15 cellular contexts compared by ENCODE assay signal in genomic region chr7:36749282-36749960, GRCh38. TPM values are rescaled to one million over a fixed set of nuclear protein-coding genes. Genes with fewer than 3 reads are reported as not detected.
DNase-seq lines count a peak whose midpoint lies in the region; ATAC-seq, FAIRE-seq and TF ChIP-seq lines count a peak whose summit lies in the region.
"Had no signal": no experiment of that assay in that cellular context is flagged by ENCODE, and none has a peak within 500 bp of the region (broad histone marks: within the 10 kb centered on the region; RNA-seq: fewer than 3 reads in every experiment).

No MANE protein-coding gene starts in this region.

- H2AFZ ChIP-seq in KMS-11 (ENCODE audit: low read depth) (no peak overlapping the region), keratinocyte (ENCODE audit: control insufficient read depth, low read length) (no peak overlapping the region)

- intact Hi-C loops in stomach (cut with DNase I; ENCODE audit: low total_unique reads): no loop called here

- H3K4me2 ChIP-seq in KMS-11 (peak overlapping the region; percentile 26; the same call in 1 of the 2 replicates), keratinocyte (ENCODE audit: control insufficient read depth, extremely low read depth, insufficient read depth, low read depth, low read length) (no peak overlapping the region)

- dilution Hi-C loops in keratinocyte (cut with MboI; ENCODE audit: extremely low pct_ligation_motif_present, low sequenced_read_pairs): no loop called here

- H3K9me1 ChIP-seq in keratinocyte (ENCODE audit: control insufficient read depth, extremely low read depth, insufficient read depth, low read length): no peaks in the 10 kb centered on the region

- H3K27me3 ChIP-seq in KMS-11 (ENCODE audit: insufficient read depth, low read depth) (no peaks in the 10 kb centered on the region), keratinocyte (ENCODE audit: control insufficient read depth, extremely low read depth, insufficient read depth, low read length) (no peaks in the 10 kb centered on the region), stomach (no peaks in the 10 kb centered on the region)

- no peak for TF ChIP-seq POLR2A in stomach (IDR thresholded peaks at IDR 0.05)

- peak; percentile 86 for FAIRE-seq in keratinocyte (lab: Jason Lieb, UNC)

- TF ChIP-seq EP300 in stomach (IDR thresholded peaks at IDR 0.05): no peak

- TF ChIP-seq CTCF in KMS-11 (conservative IDR thresholded peaks at IDR 0.05; ENCODE audit: low read depth, low read length) (no peak), keratinocyte (optimal IDR thresholded peaks at IDR 0.05 in 1 of 3, IDR thresholded peaks at IDR 0.05 in 1 of 3, conservative IDR thresholded peaks at IDR 0.05 in 1 of 3; ENCODE audit: extremely low read depth in 1 of 3, insufficient read depth in 2 of 3, low read length in 3 of 3) (no peak), stomach (IDR thresholded peaks at IDR 0.05) (no peak)

- no peaks in the 10 kb centered on the region for H3K79me2 ChIP-seq in KMS-11 (ENCODE audit: insufficient read depth, low read depth)
- H3K79me2 ChIP-seq in keratinocyte (ENCODE audit: control insufficient read depth, insufficient read depth, low read length): no peaks in the 10 kb centered on the region

- H3K4me3 ChIP-seq in KMS-11 (IDR thresholded peaks at IDR 0.05; ENCODE audit: insufficient read depth, low read depth, low read length): no peak overlapping the region
- no peak overlapping the region for H3K4me3 ChIP-seq in keratinocyte (ENCODE audit: control insufficient read depth in 2 of 3, extremely low read depth in 1 of 3, insufficient read depth in 2 of 3, low read depth in 1 of 3, low read length in 3 of 3)
- no peak overlapping the region for H3K4me3 ChIP-seq in stomach

- H3K27ac ChIP-seq in KMS-11 (no peak overlapping the region), keratinocyte (ENCODE audit: control insufficient read depth, insufficient read depth, low read length) (no peak overlapping the region), stomach (no peak overlapping the region)

- H3K9ac ChIP-seq in KMS-11 (no peak overlapping the region), keratinocyte (ENCODE audit: control insufficient read depth, extremely low read depth, insufficient read depth, low read length) (no peak overlapping the region)

- no peaks in the 10 kb centered on the region for H3K36me3 ChIP-seq in KMS-11 (ENCODE audit: insufficient read depth)
- no peaks in the 10 kb centered on the region for H3K36me3 ChIP-seq in keratinocyte (ENCODE audit: control insufficient read depth in 2 of 2, extremely low read depth in 1 of 2, insufficient read depth in 2 of 2, low read length in 2 of 2)
- H3K36me3 ChIP-seq in stomach: no peaks in the 10 kb centered on the region

- 81 to 93% (median 86%) methylated on average over 2 of the region's 2 CpGs for WGBS in stomach, 5 donors

- H3K4me1 ChIP-seq in KMS-11 (ENCODE audit: low read depth, poor library complexity, severe bottlenecking) (peaks cover 26% of the 10 kb centered on the region), keratinocyte (ENCODE audit: control insufficient read depth, extremely low read depth, insufficient read depth, low read length) (peaks cover 6% of the 10 kb centered on the region), stomach (peaks cover 0 to 12% (median 6%) of the 10 kb centered on the region in 4 donors)

- no peak for ATAC-seq in HG02981 (IDR thresholded peaks at IDR 0.05; ENCODE audit: unreplicated experiment)
- ATAC-seq: activated CD8-positive, alpha-beta T cell treated with anti-CD3 and anti-CD28 coated beads for 36 hours; HCT116; left lobe of liver had no signal

- no peaks in the 10 kb centered on the region for H3K9me3 ChIP-seq in keratinocyte (ENCODE audit: control insufficient read depth, low read depth, low read length)
- H3K9me3 ChIP-seq in stomach: no peaks in the 10 kb centered on the region

- H4K20me1 ChIP-seq in KMS-11 (ENCODE audit: insufficient read depth): no peaks in the 10 kb centered on the region
- H4K20me1 ChIP-seq in keratinocyte (ENCODE audit: control insufficient read depth, extremely low read depth, insufficient read depth, low read length): no peaks in the 10 kb centered on the region

- peak; percentile 80 for DNase-seq in A172 (ENCODE audit: low spot score)
- DNase-seq in amniotic epithelial cell (ENCODE audit: low read depth): peak; percentile 85
- peak; percentile 30 for DNase-seq in keratinocyte (ENCODE audit: low read depth, low spot score)
- no peak for DNase-seq in DMS153 treated with DMSO at 0.1 percent for 48 hours (lab: John Stamatoyannopoulos, UW; ENCODE audit: unreplicated experiment)
- DNase-seq in stomach: no peak
- no peak for DNase-seq in NCI-H748 (lab: John Stamatoyannopoulos, UW; ENCODE audit: unreplicated experiment)
- DNase-seq: activated CD8-positive, alpha-beta T cell treated with anti-CD3 and anti-CD28 coated beads for 36 hours; activated naive CD4-positive, alpha-beta T cell treated with anti-CD3 and anti-CD28 coated beads, Interleukin-2, amount 50 U/mL, for 16 hours; DMS153; NCI-H2081; stimulated activated naive CD4-positive, alpha-beta T cell had no signal

RNA-seq across cellular contexts. Expression of gene AOAH, which starts 25.1 kb away (rescaled TPM):
- total RNA-seq in A172 (2014; rRNA removed; shearing (Covaris generic)): 0.53 and 0.64 TPM in 2 replicates
- 0.43 to 0.54 TPM (median 0.45 TPM) in 3 replicates for polyA plus RNA-seq in keratinocyte
- polyA plus RNA-seq in keratinocyte (2011; ENCODE audit: low read depth): not detected
- 0.43 and 0.92 TPM in 2 replicates for polyA plus RNA-seq in keratinocyte (2011; cell fraction: cytosol; rRNA removed)
- polyA plus RNA-seq in keratinocyte (2011; cell fraction: nucleus; rRNA removed): 0.92 and 2.0 TPM in 2 replicates
- 0.25 TPM in 1 of 2 replicates, not detected in the other for polyA plus RNA-seq in keratinocyte (2012; ENCODE audit: low replicate concordance)
- 0.61 to 1.0 TPM in 2 of 3 replicates, not detected in the other for polyA minus RNA-seq in keratinocyte
- polyA minus RNA-seq in keratinocyte (2011; cell fraction: cytosol; rRNA and poly(A)+ RNA removed): not detected
- 0.42 and 0.62 TPM in 2 replicates for polyA minus RNA-seq in keratinocyte (2011; cell fraction: nucleus; rRNA and poly(A)+ RNA removed)
- 10 to 100 TPM in 2 of 5 donors, 1 to 10 TPM in 2, not detected in 1; 3.1 to 35.8 (median 7.4) TPM for total RNA-seq in stomach
- 1 to 10 TPM; 1.6 to 4.3 (median 2.4) TPM for polyA plus RNA-seq in stomach

Comparison
In these comparisons a context has a peak if more than half of its experiments do, and no peak if none do; other contexts are left out.
1. DNase-seq: peak in A172 (single experiment), amniotic epithelial cell (single experiment) and keratinocyte (single experiment); none in DMS153 treated with DMSO at 0.1 percent for 48 hours (single experiment), stomach (single experiment) and NCI-H748 (single experiment).